In genomic region chrX:45524296-45524695, GRCh38 we compare ENCODE assay signal across 2 cellular contexts.
A peak's percentile ranks its signal among the peaks of the same experiment; 100 is the strongest.
TF ChIP-seq lines count a peak whose summit lies in the region.

No MANE protein-coding gene starts in this region.

TF ChIP-seq in Ishikawa, 13 proteins besides CTCF, POLR2A, EP300 and RAD21:
- TF ChIP-seq NFIC (IDR thresholded peaks at IDR 0.05), result peak; percentile 90
- no peak for TF ChIP-seq ZBTB7A (IDR thresholded peaks at IDR 0.05; ENCODE audit: low read depth)
- peak; percentile 28; the same call in 1 of the 2 replicates for TF ChIP-seq TEAD4 (IDR thresholded peaks at IDR 0.05)

TF ChIP-seq in endothelial cell of umbilical vein, 7 proteins besides CTCF, POLR2A, EP300 and RAD21:
- no peak for TF ChIP-seq MAX (IDR thresholded peaks at IDR 0.05; ENCODE audit: insufficient read depth, insufficient read length)
- no peak for TF ChIP-seq JUN (IDR thresholded peaks at IDR 0.05; ENCODE audit: borderline replicate concordance, insufficient read depth, insufficient read length, low read depth)
- no peak for TF ChIP-seq FOS (IDR thresholded peaks at IDR 0.05; ENCODE audit: borderline replicate concordance, insufficient read depth, low read length)
- TF ChIP-seq EZH2 (IDR thresholded peaks at IDR 0.05; ENCODE audit: borderline replicate concordance, low read depth, low read length, severe bottlenecking), result no peak
- TF ChIP-seq MYC (IDR thresholded peaks at IDR 0.05; ENCODE audit: low read depth, low read length), result no peak
- TF ChIP-seq GATA2 (IDR thresholded peaks at IDR 0.05; ENCODE audit: insufficient read depth, insufficient read length, low read depth, low read length), result no peak
- no peak for TF ChIP-seq POLR2AphosphoS5 (IDR thresholded peaks at IDR 0.05; ENCODE audit: insufficient read depth, low read depth, low read length)
